Comparison of ENCODE assay signal across 29 cellular contexts in the genomic region with DNA sequence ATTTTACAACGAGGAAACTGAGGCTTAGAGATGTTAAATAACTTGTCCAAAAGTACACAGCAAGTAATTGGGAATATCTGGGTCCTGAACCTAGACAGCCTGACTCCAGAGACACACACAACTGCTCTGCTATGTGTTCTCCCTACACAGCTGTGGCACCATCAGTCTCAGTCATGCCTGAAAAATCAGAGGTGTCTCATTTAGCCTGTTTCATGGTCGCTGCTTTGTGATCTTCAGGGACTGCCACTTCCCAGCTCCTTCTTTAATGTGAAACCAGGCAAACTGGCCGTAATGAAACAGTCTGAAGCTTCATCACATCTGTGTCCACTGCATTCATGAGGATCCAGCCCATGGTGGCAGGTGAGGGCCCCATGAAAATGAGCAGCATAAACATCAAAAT. TPM values are rescaled to one million over a fixed set of nuclear protein-coding genes. Genes with fewer than 3 reads are reported as not detected.
DNase-seq lines count a peak whose midpoint lies in the region; ATAC-seq, FAIRE-seq and TF ChIP-seq lines count a peak whose summit lies in the region.
"Had no signal": no experiment of that assay in that cellular context is flagged by ENCODE, and none has a peak within 500 bp of the region (broad histone marks: within the 10 kb centered on the region; RNA-seq: fewer than 3 reads in every experiment).

No MANE protein-coding gene starts in this region.

- no peak for TF ChIP-seq CTCF in PC-9 (conservative IDR thresholded peaks at IDR 0.05)

- CTCF ChIA-PET in PC-9 (lab: Charles Lee): interaction anchor here (0.6 kb wide), 1 partner anchor 896 kb away, joined by 6 read pairs; no protein-coding TSS in a partner anchor

- no peak for ATAC-seq in sciatic nerve
- ATAC-seq: heart right ventricle had no signal

- H2AFZ ChIP-seq in PC-9: peak overlapping the region; percentile 58; the same call in 1 of the 2 replicates

- H3K36me3 ChIP-seq in PC-9 (ENCODE audit: low read depth): no peaks in the 10 kb centered on the region
- H3K36me3 ChIP-seq in H7 (replicated peaks; ENCODE audit: control insufficient read depth, insufficient read depth, low read length): no peaks in the 10 kb centered on the region
- H3K36me3 ChIP-seq: brain microvascular endothelial cell, heart right ventricle, Peyer's patch, prostate gland, SJSA1, transverse colon had no signal

- peaks cover 5% of the 10 kb centered on the region; the same call in 1 of the 2 replicates for H3K4me1 ChIP-seq in PC-9 (replicated peaks; ENCODE audit: insufficient read depth)
- H3K4me1 ChIP-seq: Peyer's patch, prostate gland, SJSA1 had no signal

- intact Hi-C loops in PC-9 (cut with micrococcal nuclease; ENCODE audit: unreplicated experiment): no loop called here
- intact Hi-C loops in sciatic nerve (cut with DNase I): no loop called here

- POLR2A ChIA-PET in PC-9 (lab: Charles Lee; ENCODE audit: unreplicated experiment): no interaction called here

- H3K4me2 ChIP-seq in PC-9: no peak overlapping the region

- no peaks in the 10 kb centered on the region for H3K79me2 ChIP-seq in PC-9 (ENCODE audit: low read depth)

- no peaks in the 10 kb centered on the region for H3K9me2 ChIP-seq in PC-9 (ENCODE audit: insufficient read depth)

- peak; percentile 57 for FAIRE-seq in GM12891 (lab: Jason Lieb, UNC)
- FAIRE-seq: frontal cortex, kidney had no signal

- BruUV-seq in PC-9 (replicated peaks; lab: Mats Ljungman, UMichigan): no TSS peak

- no peaks in the 10 kb centered on the region for H4K20me1 ChIP-seq in PC-9 (ENCODE audit: insufficient read depth)

- no peaks in the 10 kb centered on the region for H3F3A ChIP-seq in PC-9 (ENCODE audit: insufficient read depth, low read depth)

- DNase-seq in DMS 273 (lab: John Stamatoyannopoulos, UW; ENCODE audit: unreplicated experiment) (peak; percentile 32), DMS 273 treated with DMSO at 0.1 percent for 48 hours (lab: John Stamatoyannopoulos, UW) (no peak), GM12891 (ENCODE audit: insufficient read length, low spot score) (no peak), PC-9 (no peak), myocyte (ENCODE audit: low read depth) (peak; percentile 7), sciatic nerve (ENCODE audit: low spot score) (no peak), H7 (no peak)
- no peak for DNase-seq in stimulated activated CD4-positive, alpha-beta T cell treated with anti-CD3 and anti-CD28 coated beads, Interleukin-4, amount 100 ng/mL, for 1 hour
- DNase-seq: activated CD4-positive, alpha-beta T cell treated with anti-CD3 and anti-CD28 coated beads for 48 hours; activated CD8-positive, alpha-beta memory T cell treated with anti-CD3 and anti-CD28 coated beads for 24 hours; activated naive CD4-positive, alpha-beta T cell treated with anti-CD3 and anti-CD28 coated beads, Interleukin-2, amount 50 U/mL, for 16 hours; activated T-cell treated with anti-CD3 and anti-CD28 coated beads for 4 hours; amniotic stem cell; brain microvascular endothelial cell; C1 segment of cervical spinal cord; DND-41; GF-D8; heart right ventricle; kidney; NCI-H187; NCI-H446 treated with DMSO at 0.1 percent for 48 hours; Peyer's patch; stimulated activated CD4-positive, alpha-beta T cell treated with anti-CD3 and anti-CD28 coated beads, Interleukin-4, amount 100 ng/mL, for 4 hours; T1000; transverse colon had no signal

- H3K27me3 ChIP-seq in PC-9 (ENCODE audit: insufficient read depth, low read depth): no peaks in the 10 kb centered on the region
- no peaks in the 10 kb centered on the region for H3K27me3 ChIP-seq in H7 (ENCODE audit: control insufficient read depth, insufficient read depth, low read length)
- H3K27me3 ChIP-seq: brain microvascular endothelial cell, heart right ventricle, Peyer's patch, SJSA1, transverse colon had no signal

- TF ChIP-seq POLR2A in GM12891 (IDR thresholded peaks at IDR 0.05; ENCODE audit: low read depth, low read length): no peak

- H3K27ac ChIP-seq in PC-9: no peak overlapping the region
- H3K27ac ChIP-seq: 22Rv1, brain microvascular endothelial cell, heart right ventricle, Peyer's patch, prostate gland, SJSA1, transverse colon had no signal

- no peak overlapping the region for H3K4me3 ChIP-seq in PC-9
- H3K4me3 ChIP-seq in H7 (ENCODE audit: insufficient read depth, low read depth, low read length): no peak overlapping the region
- H3K4me3 ChIP-seq: heart right ventricle, Peyer's patch, prostate gland, SJSA1, transverse colon had no signal

- H3K9me3 ChIP-seq in PC-9 (ENCODE audit: insufficient read depth, low read depth): no peaks in the 10 kb centered on the region
- H3K9me3 ChIP-seq: Peyer's patch, prostate gland, SJSA1, transverse colon had no signal

TF ChIP-seq in GM12891, 5 proteins besides CTCF, POLR2A, EP300 and RAD21:
- TF ChIP-seq TAF1 (IDR thresholded peaks at IDR 0.05; ENCODE audit: low read depth, low read length) (no peak), SPI1 (IDR thresholded peaks at IDR 0.05; ENCODE audit: low read depth, low read length) (no peak), PAX5 (IDR thresholded peaks at IDR 0.05; ENCODE audit: insufficient read depth, low read length, severe bottlenecking) (no peak), POLR2AphosphoS5 (IDR thresholded peaks at IDR 0.05; ENCODE audit: low read depth, low read length) (no peak), POU2F2 (IDR thresholded peaks at IDR 0.05; ENCODE audit: low read depth, low read length) (no peak)

RNA-seq across cellular contexts. Expression of gene COL1A2, which starts 56.6 kb away (rescaled TPM):
- 0.04 TPM for polyA plus RNA-seq in GM12891 (2012; ENCODE audit: low read depth, missing spikeins)
- not detected in 2 replicates for total RNA-seq in PC-9 (2021)
- total RNA-seq in myocyte: 1,439 and 1,654 TPM in 2 replicates
- polyA plus RNA-seq in myocyte (2012): 6,351 TPM
- 443 TPM for total RNA-seq in sciatic nerve
- 37.9 and 47.8 TPM in 2 replicates for total RNA-seq in H7 (2014; rRNA removed; shearing (Covaris generic))

RNA-seq across cellular contexts. Expression of gene CASD1, which starts 58.3 kb away (rescaled TPM):
- 4.2 TPM for polyA plus RNA-seq in GM12891 (2012; ENCODE audit: low read depth, missing spikeins)
- 14.0 and 15.0 TPM in 2 replicates for total RNA-seq in PC-9 (2021)
- total RNA-seq in myocyte: 63.0 and 70.1 TPM in 2 replicates
- polyA plus RNA-seq in myocyte (2012): 12.3 TPM
- total RNA-seq in sciatic nerve: 37.1 TPM
- total RNA-seq in H7 (2014; rRNA removed; shearing (Covaris generic)): 16.0 and 16.7 TPM in 2 replicates

Comparison
In these comparisons a context has a peak if more than half of its experiments do, and no peak if none do; other contexts are left out.
1. DNase-seq: peak in DMS 273 (single experiment) and myocyte (single experiment); none in DMS 273 treated with DMSO at 0.1 percent for 48 hours (single experiment), GM12891 (single experiment), PC-9 (0 of 2), sciatic nerve (single experiment), stimulated activated CD4-positive, alpha-beta T cell treated with anti-CD3 and anti-CD28 coated beads, Interleukin-4, amount 100 ng/mL, for 1 hour (single experiment) and H7 (single experiment).
2. RNA of gene COL1A2, which starts 56.6 kb away (total RNA-seq): 1,439 to 1,654 TPM in myocyte, 443 TPM in sciatic nerve (single experiment) and 37.9 to 47.8 TPM in H7; not detected in PC-9; every median in the first group is over 10 times any median in the second.